23 cellular contexts compared by ENCODE assay signal in the genomic region with DNA sequence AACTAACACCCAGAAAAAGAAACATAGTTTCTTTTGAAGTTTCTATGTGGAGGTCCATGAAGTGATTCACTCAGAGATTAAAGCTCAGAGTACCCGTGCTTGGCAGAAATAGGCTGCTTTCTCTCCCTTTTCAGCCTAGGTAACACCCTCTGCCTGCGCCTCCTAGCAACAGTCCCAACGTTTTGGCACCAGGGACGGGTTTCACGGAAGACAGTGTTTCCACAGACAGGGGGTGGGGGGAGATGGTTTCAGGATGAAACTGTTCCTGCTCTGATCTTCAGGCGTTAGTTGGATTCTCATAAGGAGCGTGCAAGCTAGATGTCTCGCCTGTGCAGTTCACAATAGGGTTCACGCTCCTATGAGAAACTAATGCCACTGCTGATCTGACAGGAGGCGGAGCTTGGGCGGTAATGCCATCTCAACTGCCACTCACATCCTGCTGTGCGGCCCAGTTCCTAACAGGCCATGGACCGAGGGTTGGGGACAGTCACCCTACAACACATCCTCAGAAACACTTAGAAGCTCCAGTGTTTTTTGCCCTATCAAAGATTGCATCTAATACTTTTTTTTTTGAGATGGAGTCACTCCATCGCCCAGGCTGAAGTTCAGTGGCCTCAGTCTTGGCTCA. TPM values are rescaled to one million over a fixed set of nuclear protein-coding genes. Genes with fewer than 3 reads are reported as not detected.
DNase-seq lines count a peak whose midpoint lies in the region; ATAC-seq, FAIRE-seq and TF ChIP-seq lines count a peak whose summit lies in the region.
"Had no signal": no experiment of that assay in that cellular context is flagged by ENCODE, and none has a peak within 500 bp of the region (broad histone marks: within the 10 kb centered on the region; RNA-seq: fewer than 3 reads in every experiment).

No MANE protein-coding gene starts in this region.

- H3K9ac ChIP-seq in astrocyte (ENCODE audit: low read length), result no peak overlapping the region
- H3K9ac ChIP-seq: BLaER1, SK-N-SH had no signal

- no peak overlapping the region for H3K27ac Mint-ChIP-seq in astrocyte (ENCODE audit: unreplicated experiment)
- H3K27ac Mint-ChIP-seq: CD4-positive, alpha-beta T cell had no signal

- peaks cover 16% of the 10 kb centered on the region for H3K4me1 Mint-ChIP-seq in astrocyte (ENCODE audit: low read depth, unreplicated experiment)

- no peaks in the 10 kb centered on the region for H4K20me1 ChIP-seq in astrocyte (ENCODE audit: insufficient read depth, low read length)
- H4K20me1 ChIP-seq: BLaER1 had no signal

- DNase-seq in G401 (ENCODE audit: low spot score), result peak; percentile 25
- peak; percentile 16 for DNase-seq in astrocyte (ENCODE audit: low read depth)
- peak in 38 of 42 donors; percentile 13 to 73 (median 38) for DNase-seq in head of caudate nucleus
- DNase-seq in putamen (ENCODE audit: low spot score), result peak; percentile 19
- no peak for DNase-seq in OCI-M1 (lab: John Stamatoyannopoulos, UW)
- no peak for DNase-seq in MV-4-11 (lab: John Stamatoyannopoulos, UW)
- DNase-seq in NCI-H2227 treated with DMSO at 0.1 percent for 48 hours (lab: John Stamatoyannopoulos, UW), result no peak
- DNase-seq: CD4-positive, alpha-beta T cell; COR-L47; DMS 273 treated with DMSO at 0.1 percent for 48 hours; DND-41; NCI-H1417; NCI-H187; NCI-H2107; SIG-M5; SK-N-SH had no signal

- intact Hi-C loops in head of caudate nucleus (cut with DNase I), result no loop called here

- H3K27ac ChIP-seq in astrocyte (ENCODE audit: low read depth, low read length), result no peak overlapping the region
- H3K27ac ChIP-seq: A549, BLaER1, RWPE1 had no signal

- H3K4me1 ChIP-seq in astrocyte (ENCODE audit: insufficient read depth, low read length), result peaks cover 7% of the 10 kb centered on the region
- H3K4me1 ChIP-seq: BLaER1 had no signal

- H3K9me3 Mint-ChIP-seq in astrocyte (ENCODE audit: unreplicated experiment), result no peaks in the 10 kb centered on the region
- H3K9me3 Mint-ChIP-seq: CD4-positive, alpha-beta T cell had no signal

- H2AFZ ChIP-seq in astrocyte (ENCODE audit: low read depth, low read length), result peak overlapping the region; percentile 45

- no peaks in the 10 kb centered on the region for H3K9me3 ChIP-seq in astrocyte (ENCODE audit: insufficient read depth, low read depth, low read length)
- H3K9me3 ChIP-seq: A549, SK-N-SH had no signal

- no peak overlapping the region for H3K4me3 ChIP-seq in astrocyte (ENCODE audit: insufficient read depth, low read depth, low read length)
- H3K4me3 ChIP-seq: A549, BLaER1 had no signal

- ATAC-seq in HG02885 (IDR thresholded peaks at IDR 0.05; ENCODE audit: poor library complexity, unreplicated experiment), result no peak
- ATAC-seq: A549 had no signal

- no peaks in the 10 kb centered on the region for H3K27me3 ChIP-seq in astrocyte (ENCODE audit: insufficient read depth, low read length)
- H3K27me3 ChIP-seq: BLaER1 had no signal

- in situ Hi-C loops in G401 (cut with HindIII; ENCODE audit: low sequenced_read_pairs), result no loop called here

- no peak for TF ChIP-seq CTCF in astrocyte (IDR thresholded peaks at IDR 0.05; ENCODE audit: insufficient read depth, low read depth, low read length)

- no peaks in the 10 kb centered on the region for H3K36me3 Mint-ChIP-seq in astrocyte (ENCODE audit: low read depth, unreplicated experiment)

- no peaks in the 10 kb centered on the region for H3K27me3 Mint-ChIP-seq in astrocyte (ENCODE audit: low read depth, unreplicated experiment)
- H3K27me3 Mint-ChIP-seq: CD4-positive, alpha-beta T cell had no signal

- H3K4me3 Mint-ChIP-seq in astrocyte (ENCODE audit: unreplicated experiment), result no peak overlapping the region
- H3K4me3 Mint-ChIP-seq: CD4-positive, alpha-beta T cell had no signal

- H3K36me3 ChIP-seq in astrocyte (ENCODE audit: insufficient read depth, low read length), result no peaks in the 10 kb centered on the region

- no peaks in the 10 kb centered on the region for H3K79me2 ChIP-seq in astrocyte (ENCODE audit: insufficient read depth, low read length)

- FAIRE-seq in astrocyte (lab: Jason Lieb, UNC), result no peak
- FAIRE-seq: A549, GM12891, H54 had no signal

- peak overlapping the region; percentile 48 for H3K4me2 ChIP-seq in astrocyte (ENCODE audit: low read length)
- H3K4me2 ChIP-seq: A549, BLaER1, SK-N-SH had no signal

RNA-seq across cellular contexts. Expression of gene CHML, which starts 53.1 kb away (rescaled TPM):
- 3.4 and 8.9 TPM in 2 replicates for total RNA-seq in G401 (2014; rRNA removed; shearing (Covaris generic))
- total RNA-seq in astrocyte, result 16.6 and 22.6 TPM in 2 replicates

RNA-seq across cellular contexts. Expression of gene OPN3, which starts 53.1 kb away (rescaled TPM):
- total RNA-seq in G401 (2014; rRNA removed; shearing (Covaris generic)), result 13.4 and 14.4 TPM in 2 replicates
- 12.0 and 16.9 TPM in 2 replicates for total RNA-seq in astrocyte

RNA-seq across cellular contexts. Expression of gene KMO, which starts 54.8 kb away (rescaled TPM):
- total RNA-seq in G401 (2014; rRNA removed; shearing (Covaris generic)), result not detected in 2 replicates
- 0.07 and 0.50 TPM in 2 replicates for total RNA-seq in astrocyte
- total RNA-seq: CD4-positive, alpha-beta T cell; LHCN-M2 had no signal

Comparison
In these comparisons a context has a peak if more than half of its experiments do, and no peak if none do; other contexts are left out.
1. DNase-seq: peak in G401 (single experiment), astrocyte (single experiment), head of caudate nucleus (38 of 42) and putamen (single experiment); none in OCI-M1 (single experiment), MV-4-11 (single experiment) and NCI-H2227 treated with DMSO at 0.1 percent for 48 hours (single experiment).